9 cellular contexts compared by ENCODE assay signal in the genomic region with DNA sequence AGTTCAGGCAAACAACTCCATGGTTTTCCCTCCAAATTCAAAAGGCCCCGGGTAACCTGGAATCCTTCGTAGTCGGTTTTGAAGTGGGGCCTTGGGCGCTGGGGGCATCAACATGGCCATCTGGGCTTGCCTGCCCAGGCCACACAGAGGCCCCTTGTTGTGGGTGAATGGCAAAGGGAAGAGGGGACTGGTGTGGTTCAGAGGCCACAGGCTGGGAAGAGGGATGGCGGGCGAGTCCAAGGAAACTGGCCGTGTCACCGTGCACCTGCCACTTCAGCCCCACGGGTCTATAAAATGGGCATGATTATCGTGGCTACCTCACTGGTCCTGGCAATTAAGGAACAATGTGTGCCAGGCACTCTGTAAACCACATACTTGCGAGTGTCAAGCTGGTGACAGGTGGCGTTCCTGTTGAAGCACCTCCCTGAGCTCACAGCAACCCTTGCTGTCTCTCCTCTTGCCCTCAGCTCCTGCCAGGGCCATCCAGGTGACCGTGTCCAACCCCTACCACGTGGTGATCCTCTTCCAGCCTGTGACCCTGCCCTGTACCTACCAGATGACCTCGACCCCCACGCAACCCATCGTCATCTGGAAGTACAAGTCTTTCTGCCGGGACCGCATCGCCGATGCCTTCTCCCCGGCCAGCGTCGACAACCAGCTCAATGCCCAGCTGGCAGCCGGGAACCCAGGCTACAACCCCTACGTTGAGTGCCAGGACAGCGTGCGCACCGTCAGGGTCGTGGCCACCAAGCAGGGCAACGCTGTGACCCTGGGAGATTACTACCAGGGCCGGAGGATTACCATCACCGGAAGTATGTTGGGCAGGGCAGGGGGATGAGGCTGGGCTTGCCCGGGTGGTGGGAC. TPM values are rescaled to one million over a fixed set of nuclear protein-coding genes. Genes with fewer than 3 reads are reported as not detected.
A peak's percentile ranks its signal among the peaks of the same experiment; 100 is the strongest.
DNase-seq lines count a peak whose midpoint lies in the region; ATAC-seq and TF ChIP-seq lines count a peak whose summit lies in the region.
"Had no signal": no experiment of that assay in that cellular context is flagged by ENCODE, and none has a peak within 500 bp of the region (broad histone marks: within the 10 kb centered on the region; RNA-seq: fewer than 3 reads in every experiment).

No MANE protein-coding gene starts in this region.

- peak overlapping the region; percentile 70 to 88 (median 81) for H3K4me3 ChIP-seq in right lobe of liver
- peak overlapping the region in 3 of 4 donors; percentile 72 to 88 (median 76) for H3K4me3 ChIP-seq in transverse colon
- H3K4me3 ChIP-seq in MG63 = no peak overlapping the region

- H3K36me3 Mint-ChIP-seq in activated naive CD8-positive, alpha-beta T cell treated with anti-CD3 and anti-CD28 coated beads, Interleukin-2, amount 10 ng/mL, durations not matched to agents 7 days and 5 days = peaks cover 8% of the 10 kb centered on the region

- TF ChIP-seq POLR2A in right lobe of liver (IDR thresholded peaks at IDR 0.05) (no peak), transverse colon (IDR thresholded peaks at IDR 0.05) (no peak)

- ATAC-seq in activated naive CD8-positive, alpha-beta T cell treated with anti-CD3 and anti-CD28 coated beads, Interleukin-2, amount 10 ng/mL, durations not matched to agents 7 days and 5 days (ENCODE audit: low read depth) = no peak
- ATAC-seq in right lobe of liver = peak in 2 of 4 donors; percentile 1 to 5
- ATAC-seq in GM18909 (IDR thresholded peaks at IDR 0.05; ENCODE audit: poor library complexity, unreplicated experiment) = no peak

- H3K36me3 ChIP-seq in right lobe of liver (peaks cover 0 to 14% (median 5%) of the 10 kb centered on the region in 4 donors), transverse colon (no peaks in the 10 kb centered on the region), MG63 (no peaks in the 10 kb centered on the region)

- H3K4me1 Mint-ChIP-seq in activated naive CD8-positive, alpha-beta T cell treated with anti-CD3 and anti-CD28 coated beads, Interleukin-2, amount 10 ng/mL, durations not matched to agents 7 days and 5 days = peaks cover 17% of the 10 kb centered on the region

- POLR2A ChIA-PET in activated naive CD8-positive, alpha-beta T cell treated with anti-CD3 and anti-CD28 coated beads, Interleukin-2, amount 10 ng/mL, durations not matched to agents 7 days and 5 days (lab: Charles Lee) = interaction anchor here (1.5 kb wide), 1 partner anchor 11 kb away, joined by 3 read pairs; no protein-coding TSS in a partner anchor

- DNase-seq in activated gamma-delta T cell treated with Interleukin-2 at 50 U/mL for 16 hours (peak; percentile 3), activated gamma-delta T cell (lab: John Stamatoyannopoulos, UW) (no peak), right lobe of liver (peak in 2 of 3 donors; percentile 74 to 77), transverse colon (no peak), foreskin melanocyte (no peak), MG63 (no peak)
- DNase-seq in activated naive CD8-positive, alpha-beta T cell treated with anti-CD3 and anti-CD28 coated beads, Interleukin-2, amount 10 ng/mL, durations not matched to agents 7 days and 5 days = peak; percentile 27
- DNase-seq: NCI-H1694 treated with DMSO at 0.1 percent for 48 hours had no signal

- 34% methylated on average over 16 of the region's 34 CpGs for WGBS in right lobe of liver (ENCODE audit: insufficient coverage, low coverage, low lambda C conversion rate, missing lambda C conversion rate)
- 47 to 80% methylated on average over 7 to 34 of the region's 34 CpGs for WGBS in transverse colon (ENCODE audit: low coverage in 1 of 2), 2 donors

- H3K27ac Mint-ChIP-seq in activated naive CD8-positive, alpha-beta T cell treated with anti-CD3 and anti-CD28 coated beads, Interleukin-2, amount 10 ng/mL, durations not matched to agents 7 days and 5 days = peak overlapping the region; percentile 83

- H3K4me1 ChIP-seq in right lobe of liver (peaks cover 0 to 7% (median 2%) of the 10 kb centered on the region in 4 donors), transverse colon (peaks cover 0 to 16% (median 8%) of the 10 kb centered on the region in 4 donors)

- H3K9me3 ChIP-seq in right lobe of liver (no peaks in the 10 kb centered on the region), transverse colon (no peaks in the 10 kb centered on the region), MG63 (peaks cover 4% of the 10 kb centered on the region)

- H3K27me3 Mint-ChIP-seq in activated naive CD8-positive, alpha-beta T cell treated with anti-CD3 and anti-CD28 coated beads, Interleukin-2, amount 10 ng/mL, durations not matched to agents 7 days and 5 days = peaks cover 8% of the 10 kb centered on the region

- intact Hi-C loops in right lobe of liver (cut with DNase I) = no loop called here
- intact Hi-C loops in transverse colon (cut with DNase I; ENCODE audit: low total_unique reads) = no loop called here

- no peaks in the 10 kb centered on the region for H3K27me3 ChIP-seq in right lobe of liver
- H3K27me3 ChIP-seq in transverse colon = peaks cover 24% of the 10 kb centered on the region
- peaks cover 48% of the 10 kb centered on the region for H3K27me3 ChIP-seq in MG63

- in situ Hi-C loops in transverse colon (cut with MboI; ENCODE audit: low pct_ligation_motif_present in 1 of 4, low pct_unique_long_range_greater_than_20kb in 1 of 4, low sequenced_read_pairs in 3 of 4) = no loop called here

- no peak for TF ChIP-seq CTCF in right lobe of liver (IDR thresholded peaks at IDR 0.05)
- TF ChIP-seq CTCF in transverse colon (IDR thresholded peaks at IDR 0.05) = no peak

- no peak for TF ChIP-seq EP300 in transverse colon (IDR thresholded peaks at IDR 0.05; ENCODE audit: low read depth)

- H3K4me3 Mint-ChIP-seq in activated naive CD8-positive, alpha-beta T cell treated with anti-CD3 and anti-CD28 coated beads, Interleukin-2, amount 10 ng/mL, durations not matched to agents 7 days and 5 days = peak overlapping the region; percentile 93

- H3K27ac ChIP-seq in right lobe of liver (peak overlapping the region in 1 of 3 donors; percentile 98), transverse colon (peak overlapping the region; percentile 87 to 94 (median 92))

- no peaks in the 10 kb centered on the region for H3K9me3 Mint-ChIP-seq in activated naive CD8-positive, alpha-beta T cell treated with anti-CD3 and anti-CD28 coated beads, Interleukin-2, amount 10 ng/mL, durations not matched to agents 7 days and 5 days

RNA-seq across cellular contexts. Expression of a gene that starts 1.3 kb away (rescaled TPM):
- total RNA-seq in activated naive CD8-positive, alpha-beta T cell treated with anti-CD3 and anti-CD28 coated beads, Interleukin-2, amount 10 ng/mL, durations not matched to agents 7 days and 5 days = 10 to 100 TPM; 33.2 to 36.3 TPM
- total RNA-seq in right lobe of liver (100 to 1,000 TPM in 4 of 6 experiments, 10 to 100 TPM in 2; 96.6 to 138 (median 112) TPM), transverse colon (100 to 1,000 TPM; 124 to 484 (median 330) TPM)
- 0.33 TPM in 1 of 2 replicates, not detected in the other for total RNA-seq in MG63 (2014; rRNA removed; shearing (Covaris generic); ENCODE audit: low replicate concordance)

RNA-seq across cellular contexts. Expression of a gene that starts 18.7 kb away (rescaled TPM):
- total RNA-seq in activated naive CD8-positive, alpha-beta T cell treated with anti-CD3 and anti-CD28 coated beads, Interleukin-2, amount 10 ng/mL, durations not matched to agents 7 days and 5 days = 100 to 1,000 TPM; 149 to 159 TPM
- total RNA-seq in right lobe of liver (10 to 100 TPM; 65.4 to 78.5 (median 75.7) TPM), transverse colon (100 to 1,000 TPM in 3 of 4 donors, 10 to 100 TPM in 1; 95.9 to 207 (median 140) TPM)
- 73.5 and 85.5 TPM in 2 replicates for total RNA-seq in MG63 (2014; rRNA removed; shearing (Covaris generic); ENCODE audit: low replicate concordance)

RNA-seq across cellular contexts. Expression of a gene that starts 21.5 kb away (rescaled TPM):
- not detected for total RNA-seq in activated naive CD8-positive, alpha-beta T cell treated with anti-CD3 and anti-CD28 coated beads, Interleukin-2, amount 10 ng/mL, durations not matched to agents 7 days and 5 days
- total RNA-seq in right lobe of liver = not detected
- not detected for total RNA-seq in transverse colon
- total RNA-seq in MG63 (2014; rRNA removed; shearing (Covaris generic); ENCODE audit: low replicate concordance) = not detected in 2 replicates

RNA-seq across cellular contexts. Expression of a gene that starts 32.2 kb away (rescaled TPM):
- total RNA-seq in activated naive CD8-positive, alpha-beta T cell treated with anti-CD3 and anti-CD28 coated beads, Interleukin-2, amount 10 ng/mL, durations not matched to agents 7 days and 5 days = 1 to 10 TPM; 1.0 to 1.1 TPM
- total RNA-seq in right lobe of liver = 100 to 1,000 TPM in 2 of 6 experiments, 10 to 100 TPM in 3, under 1 TPM in 1; 0.86 to 146 (median 65.3) TPM
- total RNA-seq in transverse colon = not detected
- not detected in 2 replicates for total RNA-seq in MG63 (2014; rRNA removed; shearing (Covaris generic); ENCODE audit: low replicate concordance)

RNA-seq across cellular contexts. Expression of a gene that starts 41.9 kb away (rescaled TPM):
- under 1 TPM; 0.11 to 0.39 TPM for total RNA-seq in activated naive CD8-positive, alpha-beta T cell treated with anti-CD3 and anti-CD28 coated beads, Interleukin-2, amount 10 ng/mL, durations not matched to agents 7 days and 5 days
- under 1 TPM in 1 of 6 experiments, not detected in 5; 0.40 TPM for total RNA-seq in right lobe of liver
- total RNA-seq in transverse colon = not detected
- total RNA-seq in MG63 (2014; rRNA removed; shearing (Covaris generic); ENCODE audit: low replicate concordance) = not detected in 2 replicates

Comparison
In these comparisons a context has a peak if more than half of its experiments do, and no peak if none do; other contexts are left out.
1. DNase-seq: peak in activated gamma-delta T cell treated with Interleukin-2 at 50 U/mL for 16 hours (single experiment), activated naive CD8-positive, alpha-beta T cell treated with anti-CD3 and anti-CD28 coated beads, Interleukin-2, amount 10 ng/mL, durations not matched to agents 7 days and 5 days (single experiment) and right lobe of liver (2 of 3); none in activated gamma-delta T cell (single experiment), transverse colon (single experiment), foreskin melanocyte (single experiment) and MG63 (single experiment).
2. RNA of a gene that starts 1.3 kb away (total RNA-seq): 124 to 484 TPM in transverse colon, 96.6 to 138 TPM in right lobe of liver and 33.2 to 36.3 TPM in activated naive CD8-positive, alpha-beta T cell treated with anti-CD3 and anti-CD28 coated beads, Interleukin-2, amount 10 ng/mL, durations not matched to agents 7 days and 5 days; 0.33 TPM in MG63; every median in the first group is over 10 times any median in the second.